ENCODE assay signal across 8 cellular contexts in genomic region chr16:87854053-87854906, GRCh38. TPM values are rescaled to one million over a fixed set of nuclear protein-coding genes. Genes with fewer than 3 reads are reported as not detected.
DNase-seq lines count a peak whose midpoint lies in the region; ATAC-seq and TF ChIP-seq lines count a peak whose summit lies in the region.

No MANE protein-coding gene starts in this region.

- CTCF ChIA-PET in T-cell (lab: Charles Lee): interaction anchor here in 1 of 2 donors (0.6 to 1.4 kb wide), 4 partner anchors 11 to 90 kb away, joined by 3 to 7 read pairs (median 4); no protein-coding TSS in a partner anchor

- H3K27me3 ChIP-seq in esophagus squamous epithelium: peaks cover 0 to 13% (median 0%) of the 10 kb centered on the region in 4 donors

- 29 to 30% methylated on average over 9 to 10 of the region's 21 CpGs for WGBS in esophagus squamous epithelium, 2 donors

- peak in 1 of 4 experiments; percentile 9 for ATAC-seq in T-cell (replicated peaks in 1 of 4)
- ATAC-seq in stimulated activated naive CD8-positive, alpha-beta T cell treated with anti-CD3 and anti-CD28 coated beads, Interleukin-15, amount 100 ng/mL, for 72 hours: peak; percentile 4
- ATAC-seq in HG03025 (IDR thresholded peaks at IDR 0.05; ENCODE audit: low FRiP score, unreplicated experiment): no peak
- no peak for ATAC-seq in GM19395 (IDR thresholded peaks at IDR 0.05; ENCODE audit: unreplicated experiment)
- no peak for ATAC-seq in HG03442 (IDR thresholded peaks at IDR 0.05; ENCODE audit: unreplicated experiment)

- TF ChIP-seq CTCF in esophagus squamous epithelium (IDR thresholded peaks at IDR 0.05): no peak

- intact Hi-C loops in esophagus squamous epithelium (cut with DNase I): no loop called here

- peak overlapping the region; percentile 44 to 80 (median 47) for H3K4me3 Mint-ChIP-seq in T-cell
- H3K4me3 Mint-ChIP-seq in stimulated activated naive CD8-positive, alpha-beta T cell treated with anti-CD3 and anti-CD28 coated beads, Interleukin-15, amount 100 ng/mL, for 72 hours: peak overlapping the region; percentile 74 to 82

- H3K27me3 Mint-ChIP-seq in T-cell: no peaks in the 10 kb centered on the region
- no peaks in the 10 kb centered on the region for H3K27me3 Mint-ChIP-seq in stimulated activated naive CD8-positive, alpha-beta T cell treated with anti-CD3 and anti-CD28 coated beads, Interleukin-15, amount 100 ng/mL, for 72 hours

- no peak for TF ChIP-seq POLR2A in esophagus squamous epithelium (IDR thresholded peaks at IDR 0.05)

- peaks cover 6% of the 10 kb centered on the region for H3K36me3 Mint-ChIP-seq in T-cell

- H3K27ac ChIP-seq in esophagus squamous epithelium: peak overlapping the region; percentile 75 to 93 (median 86)

- peak overlapping the region; percentile 82 to 93 for H3K27ac Mint-ChIP-seq in T-cell
- peak overlapping the region; percentile 82 to 100 for H3K27ac Mint-ChIP-seq in stimulated activated naive CD8-positive, alpha-beta T cell treated with anti-CD3 and anti-CD28 coated beads, Interleukin-15, amount 100 ng/mL, for 72 hours

- peaks cover 0 to 23% (median 0%) of the 10 kb centered on the region in 3 donors for H3K36me3 ChIP-seq in esophagus squamous epithelium

- H3K4me1 Mint-ChIP-seq in T-cell: peaks cover 25 to 56% (median 33%) of the 10 kb centered on the region in 3 donors
- H3K4me1 Mint-ChIP-seq in stimulated activated naive CD8-positive, alpha-beta T cell treated with anti-CD3 and anti-CD28 coated beads, Interleukin-15, amount 100 ng/mL, for 72 hours: peaks cover 94% of the 10 kb centered on the region

- H3K9me3 ChIP-seq in esophagus squamous epithelium: no peaks in the 10 kb centered on the region

- POLR2A ChIA-PET in T-cell (lab: Charles Lee): interaction anchor here in 1 of 2 donors (1.0 kb wide), 1 partner anchor 15 kb away, joined by 3 read pairs; the partner anchor contains the start of gene SLC7A5

- peaks cover 72 to 100% (median 89%) of the 10 kb centered on the region in 3 donors for H3K4me1 ChIP-seq in esophagus squamous epithelium

- no peaks in the 10 kb centered on the region for H3K9me3 Mint-ChIP-seq in T-cell
- H3K9me3 Mint-ChIP-seq in stimulated activated naive CD8-positive, alpha-beta T cell treated with anti-CD3 and anti-CD28 coated beads, Interleukin-15, amount 100 ng/mL, for 72 hours: no peaks in the 10 kb centered on the region

- H3K4me3 ChIP-seq in esophagus squamous epithelium: peak overlapping the region in 3 of 4 donors; percentile 29 to 58 (median 33)

- DNase-seq in SKM-1 treated with dmso at 0.1 percent for 144 hours (lab: John Stamatoyannopoulos, UW; ENCODE audit: unreplicated experiment) (peak; percentile 0), SKM-1 (lab: John Stamatoyannopoulos, UW; ENCODE audit: unreplicated experiment) (no peak), T-cell (peak in 13 of 34 experiments; percentile 10 to 46 (median 34)), esophagus squamous epithelium (lab: John Stamatoyannopoulos, UW) (no peak)
- peak in 1 of 2 donors; percentile 33 for DNase-seq in stimulated activated naive CD8-positive, alpha-beta T cell treated with anti-CD3 and anti-CD28 coated beads, Interleukin-15, amount 100 ng/mL, for 72 hours

RNA-seq across cellular contexts. Expression of gene SLC7A5, which starts 15.0 kb away (rescaled TPM):
- total RNA-seq in T-cell: 10 to 100 TPM; 37.9 to 81.6 (median 40.0) TPM
- 100 to 1,000 TPM in 3 of 4 donors, 10 to 100 TPM in 1; 75.3 to 179 (median 145) TPM for total RNA-seq in esophagus squamous epithelium
